Comparison of ENCODE assay signal across 8 cellular contexts in the genomic region with DNA sequence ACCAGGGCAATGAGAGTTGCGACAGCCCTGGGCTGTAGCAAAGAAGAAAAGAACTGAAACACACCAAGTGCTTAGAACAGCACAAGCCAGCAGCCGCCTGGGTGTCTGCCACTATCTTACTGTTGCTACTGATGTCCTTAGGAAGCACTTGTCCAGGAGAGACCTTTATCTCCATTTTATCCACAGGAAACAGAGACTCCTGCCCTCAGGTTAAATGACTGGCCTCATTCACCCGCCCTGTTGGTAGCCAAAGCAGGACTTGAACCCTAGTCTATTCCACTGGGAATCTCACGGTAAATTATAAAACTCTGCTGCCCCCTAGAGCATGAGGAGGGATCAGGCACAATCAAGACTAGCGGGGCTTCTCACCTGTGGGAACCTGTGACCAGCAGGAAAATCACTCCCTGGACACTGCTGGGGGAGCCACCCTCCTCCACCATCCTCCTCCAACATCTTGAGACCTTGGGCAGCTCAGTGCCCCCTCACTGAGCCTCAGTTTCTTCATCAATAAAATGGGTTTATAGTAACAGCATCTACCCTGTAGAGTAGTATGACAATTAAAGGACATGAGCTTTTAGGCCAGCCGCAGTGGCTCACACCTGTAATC. TPM values are rescaled to one million over a fixed set of nuclear protein-coding genes. Genes with fewer than 3 reads are reported as not detected.
DNase-seq lines count a peak whose midpoint lies in the region; ATAC-seq, FAIRE-seq and TF ChIP-seq lines count a peak whose summit lies in the region.

No MANE protein-coding gene starts in this region.

- H3K4me1 ChIP-seq in BLaER1 treated with 17β-estradiol and CSF1 and Interleukin-3, amounts not matched to agents 10 nM and 100 nM: peaks cover 18 to 47% (median 41%) of the 10 kb centered on the region in 10 experiments
- H3K4me1 ChIP-seq in upper lobe of left lung: peaks cover 5 to 28% (median 13%) of the 10 kb centered on the region in 4 donors

- peak overlapping the region in 3 of 11 experiments; percentile 6 to 48 (median 47); a peak in 7 of 22 replicates for H3K27ac ChIP-seq in BLaER1 treated with 17β-estradiol and CSF1 and Interleukin-3, amounts not matched to agents 10 nM and 100 nM
- H3K27ac ChIP-seq in upper lobe of left lung: no peak overlapping the region

- H3K27ac Mint-ChIP-seq in activated naive CD8-positive, alpha-beta T cell treated with anti-CD3 and anti-CD28 coated beads, Interleukin-2, amount 50 U/mL, for 24 hours: no peak overlapping the region

- peak overlapping the region in 1 of 11 experiments; percentile 36; a peak in 2 of 22 replicates for H3K9ac ChIP-seq in BLaER1 treated with 17β-estradiol and CSF1 and Interleukin-3, amounts not matched to agents 10 nM and 100 nM

- H3K4me1 Mint-ChIP-seq in activated naive CD8-positive, alpha-beta T cell treated with anti-CD3 and anti-CD28 coated beads, Interleukin-2, amount 50 U/mL, for 24 hours: peaks cover 4% of the 10 kb centered on the region

- peak; percentile 52 for ATAC-seq in activated naive CD8-positive, alpha-beta T cell treated with anti-CD3 and anti-CD28 coated beads, Interleukin-2, amount 50 U/mL, for 24 hours
- peak in 1 of 2 donors; percentile 44 for ATAC-seq in upper lobe of left lung (ENCODE audit: low FRiP score in 2 of 2)
- ATAC-seq in HG03139 (IDR thresholded peaks at IDR 0.05; ENCODE audit: unreplicated experiment): no peak

- no peak for TF ChIP-seq EP300 in upper lobe of left lung (IDR thresholded peaks at IDR 0.05)

- TF ChIP-seq CTCF in upper lobe of left lung (IDR thresholded peaks at IDR 0.05): peak; percentile 47 to 68 (median 60)

- H3K4me3 Mint-ChIP-seq in activated naive CD8-positive, alpha-beta T cell treated with anti-CD3 and anti-CD28 coated beads, Interleukin-2, amount 50 U/mL, for 24 hours: no peak overlapping the region

- H3K27me3 Mint-ChIP-seq in activated naive CD8-positive, alpha-beta T cell treated with anti-CD3 and anti-CD28 coated beads, Interleukin-2, amount 50 U/mL, for 24 hours: no peaks in the 10 kb centered on the region

- H3K4me3 ChIP-seq in BLaER1 treated with 17β-estradiol and CSF1 and Interleukin-3, amounts not matched to agents 10 nM and 100 nM: no peak overlapping the region
- H3K4me3 ChIP-seq in upper lobe of left lung: no peak overlapping the region

- H3K36me3 ChIP-seq in BLaER1 treated with 17β-estradiol and CSF1 and Interleukin-3, amounts not matched to agents 10 nM and 100 nM: no peaks in the 10 kb centered on the region
- no peaks in the 10 kb centered on the region for H3K36me3 ChIP-seq in upper lobe of left lung

- no peaks in the 10 kb centered on the region for H4K20me1 ChIP-seq in BLaER1 treated with 17β-estradiol and CSF1 and Interleukin-3, amounts not matched to agents 10 nM and 100 nM

- H3K36me3 Mint-ChIP-seq in activated naive CD8-positive, alpha-beta T cell treated with anti-CD3 and anti-CD28 coated beads, Interleukin-2, amount 50 U/mL, for 24 hours (ENCODE audit: low read depth): no peaks in the 10 kb centered on the region

- WGBS in upper lobe of left lung, 2 donors: 60 to 64% methylated on average over 3 to 6 of the region's 6 CpGs

- FAIRE-seq in GM18507 (lab: Jason Lieb, UNC): peak; percentile 50

- peak overlapping the region in 10 of 11 experiments; percentile 1 to 53 (median 31); a peak in 14 of 22 replicates for H3K4me2 ChIP-seq in BLaER1 treated with 17β-estradiol and CSF1 and Interleukin-3, amounts not matched to agents 10 nM and 100 nM

- DNase-seq in GM18507 (ENCODE audit: extremely low spot score, insufficient read length, low read depth) (peak; percentile 38), NCI-H526 treated with DMSO at 0.1 percent for 48 hours (lab: John Stamatoyannopoulos, UW) (peak; percentile 26), islet precursor cell (peak; percentile 87), upper lobe of left lung (no peak), NCI-H524 treated with DMSO at 0.1 percent for 48 hours (lab: John Stamatoyannopoulos, UW) (no peak)
- DNase-seq in activated naive CD8-positive, alpha-beta T cell treated with anti-CD3 and anti-CD28 coated beads, Interleukin-2, amount 50 U/mL, for 24 hours: peak; percentile 26

- no peaks in the 10 kb centered on the region for H3K9me3 Mint-ChIP-seq in activated naive CD8-positive, alpha-beta T cell treated with anti-CD3 and anti-CD28 coated beads, Interleukin-2, amount 50 U/mL, for 24 hours

- H3K27me3 ChIP-seq in BLaER1 treated with 17β-estradiol and CSF1 and Interleukin-3, amounts not matched to agents 10 nM and 100 nM: no peaks in the 10 kb centered on the region
- H3K27me3 ChIP-seq in upper lobe of left lung: no peaks in the 10 kb centered on the region

- peaks cover 0 to 10% (median 7%) of the 10 kb centered on the region in 11 experiments; a peak in 11 of 22 replicates for H3K9me3 ChIP-seq in BLaER1 treated with 17β-estradiol and CSF1 and Interleukin-3, amounts not matched to agents 10 nM and 100 nM (replicated peaks in 1 of 11)
- H3K9me3 ChIP-seq in upper lobe of left lung: no peaks in the 10 kb centered on the region

- TF ChIP-seq POLR2A in upper lobe of left lung (IDR thresholded peaks at IDR 0.05): no peak

RNA-seq across cellular contexts. Expression of a gene that starts 20.5 kb away (rescaled TPM):
- total RNA-seq in upper lobe of left lung: 10 to 100 TPM in 2 of 6 donors, 1 to 10 TPM in 4; 2.0 to 13.6 (median 7.2) TPM

Comparison
In these comparisons a context has a peak if more than half of its experiments do, and no peak if none do; other contexts are left out.
1. DNase-seq: peak in GM18507 (single experiment), NCI-H526 treated with DMSO at 0.1 percent for 48 hours (single experiment), activated naive CD8-positive, alpha-beta T cell treated with anti-CD3 and anti-CD28 coated beads, Interleukin-2, amount 50 U/mL, for 24 hours (single experiment) and islet precursor cell (single experiment); none in upper lobe of left lung (0 of 2) and NCI-H524 treated with DMSO at 0.1 percent for 48 hours (single experiment).